ENCODE assay signal across 22 cellular contexts in the genomic region with DNA sequence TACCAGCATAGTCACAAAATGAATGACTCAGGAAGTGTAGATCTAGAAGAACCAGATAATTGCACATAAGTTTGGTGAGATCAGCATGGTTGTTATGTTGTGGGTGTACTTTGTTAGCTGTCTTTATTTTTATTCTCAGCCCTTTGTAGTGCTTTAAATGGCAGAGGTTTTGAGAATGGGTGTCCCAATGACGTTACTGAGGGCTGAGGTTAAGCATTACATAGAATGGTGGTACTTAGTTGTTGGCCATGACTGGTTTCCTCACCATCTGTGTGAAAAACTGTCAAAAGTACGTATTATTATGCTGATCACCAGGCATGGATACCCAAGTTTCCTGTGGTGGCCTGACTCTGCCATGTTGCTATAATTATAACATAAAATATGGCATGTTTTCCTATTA.
DNase-seq lines count a peak whose midpoint lies in the region; ATAC-seq and TF ChIP-seq lines count a peak whose summit lies in the region.
"Had no signal": no experiment of that assay in that cellular context is flagged by ENCODE, and none has a peak within 500 bp of the region (broad histone marks: within the 10 kb centered on the region; RNA-seq: fewer than 3 reads in every experiment).

No MANE protein-coding gene starts in this region.

- H3K27ac Mint-ChIP-seq in activated T-helper 17 cell treated with anti-CD3 and anti-CD28 coated beads, Interleukin-2, amount 50 U/mL, for 72 hours: no peak overlapping the region
- H3K27ac Mint-ChIP-seq in naive thymus-derived CD4-positive, alpha-beta T cell: peak overlapping the region in 5 of 9 donors; percentile 9 to 79 (median 46)
- H3K27ac Mint-ChIP-seq: IgD-negative memory B cell, memory B cell had no signal

- H3K4me1 Mint-ChIP-seq in activated T-helper 17 cell treated with anti-CD3 and anti-CD28 coated beads, Interleukin-2, amount 50 U/mL, for 72 hours: peaks cover 26% of the 10 kb centered on the region
- H3K4me1 Mint-ChIP-seq in naive thymus-derived CD4-positive, alpha-beta T cell: peaks cover 20 to 74% (median 68%) of the 10 kb centered on the region in 7 donors
- H3K4me1 Mint-ChIP-seq: memory B cell had no signal

- no peak overlapping the region for H3K27ac ChIP-seq in GM23248
- no peak overlapping the region for H3K27ac ChIP-seq in naive thymus-derived CD4-positive, alpha-beta T cell (ENCODE audit: low read depth, low read length)
- H3K27ac ChIP-seq: 22Rv1, SJSA1 had no signal

- H2AFZ ChIP-seq in GM23248: no peak overlapping the region

- H3F3A ChIP-seq in GM23248 (ENCODE audit: insufficient read depth): no peaks in the 10 kb centered on the region

- CTCF ChIA-PET in naive thymus-derived CD4-positive, alpha-beta T cell (lab: Charles Lee): interaction anchor here (1.2 to 4.4 kb wide), 5 partner anchors 20 to 311 kb away, joined by 3 to 34 read pairs (median 4); a partner anchor contains a TSS

- no peak overlapping the region for H3K4me2 ChIP-seq in GM23248 (ENCODE audit: unreplicated experiment)

- POLR2A ChIA-PET in naive thymus-derived CD4-positive, alpha-beta T cell (lab: Charles Lee): interaction anchor here (0.6 to 7.9 kb wide), 9 partner anchors 8 to 267 kb away, joined by 3 to 90 read pairs (median 4); no protein-coding TSS in a partner anchor

- in situ Hi-C loops in GM23248 (cut with MboI): no loop called here
- in situ Hi-C loops in GM13977 (cut with MboI; ENCODE audit: low pct_unique_long_range_greater_than_20kb, low sequenced_read_pairs, unreplicated experiment): no loop called here

- H3K9me2 ChIP-seq in GM23248 (ENCODE audit: insufficient read depth): no peaks in the 10 kb centered on the region

- DNase-seq in NCI-H2227 treated with DMSO at 0.1 percent for 48 hours (lab: John Stamatoyannopoulos, UW): peak; percentile 29
- no peak for DNase-seq in NCI-H2227 (lab: John Stamatoyannopoulos, UW; ENCODE audit: unreplicated experiment)
- peak; percentile 18 for DNase-seq in GM23248
- no peak for DNase-seq in naive thymus-derived CD4-positive, alpha-beta T cell
- no peak for DNase-seq in GM13977 (ENCODE audit: low spot score)
- no peak for DNase-seq in NCI-H2029 treated with DMSO at 0.1 percent for 48 hours (lab: John Stamatoyannopoulos, UW)
- DNase-seq in Right ventricle myocardium inferior (ENCODE audit: missing footprints): no peak
- DNase-seq: activated CD4-positive, alpha-beta T cell treated with anti-CD3 and anti-CD28 coated beads for 4 hours; DND-41; erythroblast; head of caudate nucleus; MM.1S; NCI-H1417 treated with DMSO at 0.1 percent for 48 hours; NCI-H524; occipital lobe; stimulated activated CD8-positive, alpha-beta memory T cell treated with anti-CD3 and anti-CD28 coated beads, Interleukin-4, amount 100 ng/mL, for 48 hours had no signal

- no peaks in the 10 kb centered on the region for H3K9me3 ChIP-seq in GM23248 (ENCODE audit: low read depth)
- no peaks in the 10 kb centered on the region for H3K9me3 ChIP-seq in naive thymus-derived CD4-positive, alpha-beta T cell (ENCODE audit: control insufficient read depth in 2 of 3, low read length in 3 of 3)
- H3K9me3 ChIP-seq: SJSA1, upper lobe of left lung had no signal

- TF ChIP-seq CTCF in GM13977 (IDR thresholded peaks at IDR 0.05; ENCODE audit: extremely low read depth, insufficient read depth, missing control alignments): no peak

- H3K4me1 ChIP-seq in GM23248 (ENCODE audit: insufficient read depth): no peaks in the 10 kb centered on the region
- peaks cover 48 to 69% of the 10 kb centered on the region in 2 donors for H3K4me1 ChIP-seq in naive thymus-derived CD4-positive, alpha-beta T cell (ENCODE audit: control insufficient read depth in 2 of 2, insufficient read depth in 2 of 2, low read length in 2 of 2)
- H3K4me1 ChIP-seq: SJSA1, upper lobe of left lung had no signal

- H3K27me3 Mint-ChIP-seq in activated T-helper 17 cell treated with anti-CD3 and anti-CD28 coated beads, Interleukin-2, amount 50 U/mL, for 72 hours: no peaks in the 10 kb centered on the region
- no peaks in the 10 kb centered on the region for H3K27me3 Mint-ChIP-seq in naive thymus-derived CD4-positive, alpha-beta T cell
- H3K27me3 Mint-ChIP-seq: IgD-negative memory B cell had no signal

- H3K9me3 Mint-ChIP-seq in activated T-helper 17 cell treated with anti-CD3 and anti-CD28 coated beads, Interleukin-2, amount 50 U/mL, for 72 hours: peaks cover 8% of the 10 kb centered on the region
- H3K9me3 Mint-ChIP-seq in naive thymus-derived CD4-positive, alpha-beta T cell: peaks cover 0 to 7% (median 0%) of the 10 kb centered on the region in 11 donors
- H3K9me3 Mint-ChIP-seq: IgD-negative memory B cell, memory B cell had no signal

- intact Hi-C loops in naive thymus-derived CD4-positive, alpha-beta T cell (cut with micrococcal nuclease): no loop called here
- intact Hi-C loops in Right ventricle myocardium inferior (cut with DNase I): no loop called here

- no peak overlapping the region for H3K4me3 ChIP-seq in GM23248
- H3K4me3 ChIP-seq in naive thymus-derived CD4-positive, alpha-beta T cell (ENCODE audit: low read length): no peak overlapping the region
- H3K4me3 ChIP-seq: SJSA1, upper lobe of left lung had no signal

- peak overlapping the region; percentile 25 for H3K4me3 Mint-ChIP-seq in activated T-helper 17 cell treated with anti-CD3 and anti-CD28 coated beads, Interleukin-2, amount 50 U/mL, for 72 hours
- peak overlapping the region in 1 of 10 donors; percentile 9 for H3K4me3 Mint-ChIP-seq in naive thymus-derived CD4-positive, alpha-beta T cell
- H3K4me3 Mint-ChIP-seq: IgD-negative memory B cell, memory B cell had no signal

- no peaks in the 10 kb centered on the region for H3K36me3 ChIP-seq in GM23248 (ENCODE audit: low read depth)
- H3K36me3 ChIP-seq in naive thymus-derived CD4-positive, alpha-beta T cell (ENCODE audit: control insufficient read depth in 2 of 3, insufficient read depth in 3 of 3, low read length in 3 of 3): peaks cover 0 to 3% (median 0%) of the 10 kb centered on the region in 3 experiments
- H3K36me3 ChIP-seq: SJSA1, upper lobe of left lung had no signal

- peak; percentile 32 for ATAC-seq in activated T-helper 17 cell treated with anti-CD3 and anti-CD28 coated beads, Interleukin-2, amount 50 U/mL, for 72 hours (replicated peaks)
- peak; percentile 47 for ATAC-seq in naive thymus-derived CD4-positive, alpha-beta T cell
- ATAC-seq in Right ventricle myocardium inferior: no peak

- no peaks in the 10 kb centered on the region for H3K27me3 ChIP-seq in GM23248 (replicated peaks; ENCODE audit: insufficient read depth)
- no peaks in the 10 kb centered on the region for H3K27me3 ChIP-seq in naive thymus-derived CD4-positive, alpha-beta T cell (ENCODE audit: control insufficient read depth in 2 of 2, insufficient read depth in 2 of 2, low read length in 2 of 2)
- H3K27me3 ChIP-seq: SJSA1, upper lobe of left lung had no signal

- WGBS in GM23248 (ENCODE audit: low coverage in 1 of 2, low lambda C conversion rate in 2 of 2, missing lambda C conversion rate in 2 of 2), 2 experiments: 77 to 86% methylated on average over 2 of the region's 2 CpGs

- no peak overlapping the region for H3K9ac ChIP-seq in GM23248

- no peaks in the 10 kb centered on the region for H4K20me1 ChIP-seq in GM23248 (ENCODE audit: insufficient read depth)

- H3K36me3 Mint-ChIP-seq in activated T-helper 17 cell treated with anti-CD3 and anti-CD28 coated beads, Interleukin-2, amount 50 U/mL, for 72 hours (ENCODE audit: low read depth): no peaks in the 10 kb centered on the region
- H3K36me3 Mint-ChIP-seq in naive thymus-derived CD4-positive, alpha-beta T cell: peaks cover 0 to 29% (median 4%) of the 10 kb centered on the region in 5 donors
- H3K36me3 Mint-ChIP-seq: memory B cell had no signal

- H3K79me2 ChIP-seq in GM23248 (ENCODE audit: insufficient read depth): no peaks in the 10 kb centered on the region

Comparison
In these comparisons a context has a peak if more than half of its experiments do, and no peak if none do; other contexts are left out.
1. DNase-seq: peak in NCI-H2227 treated with DMSO at 0.1 percent for 48 hours (single experiment) and GM23248 (single experiment); none in NCI-H2227 (single experiment), naive thymus-derived CD4-positive, alpha-beta T cell (0 of 9), GM13977 (single experiment), NCI-H2029 treated with DMSO at 0.1 percent for 48 hours (single experiment) and Right ventricle myocardium inferior (single experiment).